2 cellular contexts compared by ENCODE assay signal in genomic region chrX:153104959-153105358, GRCh38. TPM values are rescaled to one million over a fixed set of nuclear protein-coding genes. Genes with fewer than 3 reads are reported as not detected.
"Had no signal": no experiment of that assay in that cellular context is flagged by ENCODE, and none has a peak within 500 bp of the region (broad histone marks: within the 10 kb centered on the region; RNA-seq: fewer than 3 reads in every experiment).

No MANE protein-coding gene starts in this region.

RNA-seq across cellular contexts. Expression of gene PNMA3, which starts 48.7 kb away (rescaled TPM):
- total RNA-seq: ascending aorta, bronchial epithelial cell had no signal
